In genomic region chr2:138500592-138501426, GRCh38 we compare ENCODE assay signal across 8 cellular contexts. TPM values are rescaled to one million over a fixed set of nuclear protein-coding genes. Genes with fewer than 3 reads are reported as not detected.
DNase-seq lines count a peak whose midpoint lies in the region; ATAC-seq, FAIRE-seq and TF ChIP-seq lines count a peak whose summit lies in the region.

No MANE protein-coding gene starts in this region.

- POLR2A ChIA-PET in AG04449 (lab: Yijun Ruan, JAX), result interaction anchor here (1.1 kb wide), 1 partner anchor 15 kb away, joined by 4 read pairs; no protein-coding TSS in a partner anchor

- intact Hi-C loops in testis (cut with DNase I; ENCODE audit: low total_unique reads), result no loop called here

- peaks cover 23% of the 10 kb centered on the region for H4K20me1 ChIP-seq in astrocyte (ENCODE audit: insufficient read depth, low read length)

- WGBS in testis, 2 donors, result 23 to 32% methylated on average over 19 to 20 of the region's 20 CpGs

- H3K27me3 Mint-ChIP-seq in astrocyte (ENCODE audit: low read depth, unreplicated experiment), result no peaks in the 10 kb centered on the region

- peak overlapping the region; percentile 59 for H3K27ac Mint-ChIP-seq in astrocyte (ENCODE audit: unreplicated experiment)

- in situ Hi-C loops in GM13976 (cut with MboI; ENCODE audit: low sequenced_read_pairs, unreplicated experiment), result no loop called here

- peak overlapping the region; percentile 87 for H3K4me3 Mint-ChIP-seq in astrocyte (ENCODE audit: unreplicated experiment)

- H3K36me3 Mint-ChIP-seq in astrocyte (ENCODE audit: low read depth, unreplicated experiment), result peaks cover 4% of the 10 kb centered on the region

- H3K9me3 Mint-ChIP-seq in astrocyte (ENCODE audit: unreplicated experiment), result no peaks in the 10 kb centered on the region

- H3K9me3 ChIP-seq in astrocyte (ENCODE audit: insufficient read depth, low read depth, low read length) (no peaks in the 10 kb centered on the region), testis (no peaks in the 10 kb centered on the region)

- CTCF ChIA-PET in AG04449 (lab: Yijun Ruan, JAX), result interaction anchor here (0.9 to 1.0 kb wide), 2 partner anchors 22 to 90 kb away, joined by 3 read pairs; no protein-coding TSS in a partner anchor

- peak overlapping the region; percentile 77 for H3K4me3 ChIP-seq in AG04449 (ENCODE audit: low read depth, low read length)
- H3K4me3 ChIP-seq in astrocyte (ENCODE audit: insufficient read depth, low read depth, low read length), result peak overlapping the region; percentile 86
- H3K4me3 ChIP-seq in testis, result peak overlapping the region; percentile 88 to 94

- H3K4me1 ChIP-seq in astrocyte (ENCODE audit: insufficient read depth, low read length), result peaks cover 12% of the 10 kb centered on the region
- H3K4me1 ChIP-seq in testis, result peaks cover 18% of the 10 kb centered on the region

- H3K9ac ChIP-seq in astrocyte (ENCODE audit: low read length), result peak overlapping the region; percentile 86

- peaks cover 15% of the 10 kb centered on the region for H3K4me1 Mint-ChIP-seq in astrocyte (ENCODE audit: low read depth, unreplicated experiment)

- TF ChIP-seq POLR2A in testis (IDR thresholded peaks at IDR 0.05), result no peak

- peak; percentile 3 for ATAC-seq in GM19324 (IDR thresholded peaks at IDR 0.05; ENCODE audit: low FRiP score, unreplicated experiment)
- ATAC-seq in HG03469 (IDR thresholded peaks at IDR 0.05; ENCODE audit: unreplicated experiment), result peak; percentile 1

- H3K27ac ChIP-seq in astrocyte (ENCODE audit: low read depth, low read length), result peak overlapping the region; percentile 74
- peak overlapping the region; percentile 79 for H3K27ac ChIP-seq in layer of hippocampus (ENCODE audit: low read depth, low read length)
- H3K27ac ChIP-seq in testis, result peak overlapping the region; percentile 93

- H3K4me2 ChIP-seq in astrocyte (ENCODE audit: low read length), result peak overlapping the region; percentile 98

- TF ChIP-seq CTCF in AG04449 (IDR thresholded peaks at IDR 0.05; ENCODE audit: insufficient read depth, low read length, missing control alignments) (no peak), astrocyte (IDR thresholded peaks at IDR 0.05; ENCODE audit: insufficient read depth, low read depth, low read length) (no peak), testis (IDR thresholded peaks at IDR 0.05) (no peak), GM13976 (IDR thresholded peaks at IDR 0.05; ENCODE audit: borderline replicate concordance, control extremely low read depth, extremely low read depth, insufficient read depth, missing control alignments) (no peak)

- DNase-seq in AG04449 (ENCODE audit: low read depth, low spot score), result no peak
- no peak for DNase-seq in astrocyte (ENCODE audit: low read depth)
- DNase-seq in testis, result peak; percentile 48
- no peak for DNase-seq in DMS114 treated with DMSO at 0.1 percent for 48 hours (lab: John Stamatoyannopoulos, UW; ENCODE audit: unreplicated experiment)
- DNase-seq in GM13976 (ENCODE audit: low spot score), result no peak

- no peaks in the 10 kb centered on the region for H3K36me3 ChIP-seq in astrocyte (ENCODE audit: insufficient read depth, low read length)
- no peaks in the 10 kb centered on the region for H3K36me3 ChIP-seq in testis (ENCODE audit: low read depth, missing control alignments)

- H2AFZ ChIP-seq in astrocyte (ENCODE audit: low read depth, low read length), result peak overlapping the region; percentile 90

- no peaks in the 10 kb centered on the region for H3K27me3 ChIP-seq in astrocyte (ENCODE audit: insufficient read depth, low read length)
- no peaks in the 10 kb centered on the region for H3K27me3 ChIP-seq in layer of hippocampus (ENCODE audit: control insufficient read depth, insufficient read depth, low read length)
- no peaks in the 10 kb centered on the region for H3K27me3 ChIP-seq in testis

- FAIRE-seq in astrocyte (lab: Jason Lieb, UNC), result no peak

- H3K79me2 ChIP-seq in astrocyte (ENCODE audit: insufficient read depth, low read length), result peaks cover 38% of the 10 kb centered on the region

RNA-seq across cellular contexts. Expression of gene SPOPL, which starts 0.8 kb away (rescaled TPM):
- total RNA-seq in astrocyte (22.6 and 23.2 TPM in 2 replicates), testis (10 to 100 TPM; 10.6 to 14.2 TPM)
- polyA plus RNA-seq in testis (ENCODE audit: insufficient read depth, low read depth, low replicate concordance), result 9.1 TPM
